ENCODE assay signal across 1 cellular context in the genomic region with DNA sequence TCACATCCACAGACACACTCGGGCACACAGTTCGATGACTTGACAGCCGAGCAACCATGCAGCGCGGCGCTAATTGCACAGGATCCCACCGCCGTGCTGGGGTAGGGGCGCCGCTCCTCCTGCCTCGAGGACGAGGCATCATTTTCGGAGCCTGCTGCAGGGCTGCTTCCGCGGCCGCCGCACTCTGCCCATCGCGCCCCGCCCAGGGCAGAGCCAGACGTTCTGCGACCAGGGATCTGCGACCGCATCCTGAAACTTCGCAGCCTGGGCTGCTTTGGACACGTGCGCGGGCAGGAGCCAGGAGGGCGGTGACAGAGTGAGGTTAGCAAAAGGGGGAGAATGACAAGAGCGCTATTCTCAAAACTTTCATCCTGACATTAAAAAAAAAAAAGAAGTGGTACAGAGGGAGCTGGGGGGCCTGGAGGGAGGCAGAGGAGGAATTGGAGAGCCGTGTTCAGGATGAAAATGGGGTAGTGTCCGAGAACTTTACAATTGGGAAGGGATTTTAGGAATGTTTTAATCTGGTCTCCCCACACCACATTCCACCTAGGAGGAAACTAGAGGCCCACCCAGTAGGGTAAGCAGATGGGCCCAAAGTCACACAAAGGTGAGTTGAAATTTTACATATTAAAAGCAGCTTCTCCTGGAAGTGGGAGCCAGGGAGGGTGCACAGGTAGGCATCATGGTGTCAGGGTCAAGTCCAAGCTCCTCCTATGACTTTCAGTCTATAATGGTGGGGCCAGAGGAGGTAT.
TF ChIP-seq lines count a peak whose summit lies in the region.

No MANE protein-coding gene starts in this region.

TF ChIP-seq in HepG2, 621 proteins besides CTCF, POLR2A, EP300 and RAD21:
- TF ChIP-seq RBFOX2 (IDR thresholded peaks at IDR 0.05; ENCODE audit: low read depth, low read length), result 0 out of 2 replicates have a peak, but pooled peaks have one; percentile 31
- no peak for TF ChIP-seq NFYC (CRISPR knock-in tag; IDR thresholded peaks at IDR 0.05)
- TF ChIP-seq AGO2 (optimal IDR thresholded peaks at IDR 0.05; ENCODE audit: low read depth, low read length), result peak; percentile 74
